ENCODE assay signal across 2 cellular contexts in genomic region chr18:79385749-79386341, GRCh38.
TF ChIP-seq lines count a peak whose summit lies in the region.

No MANE protein-coding gene starts in this region.

TF ChIP-seq in SK-N-SH, 30 proteins besides CTCF, POLR2A, EP300 and RAD21:
- TF ChIP-seq RFX5 (IDR thresholded peaks at IDR 0.05; ENCODE audit: low read length) (no peak), NFIC (IDR thresholded peaks at IDR 0.05; ENCODE audit: borderline replicate concordance) (no peak), REST (IDR thresholded peaks at IDR 0.05; ENCODE audit: low read depth, low read length) (no peak), MXI1 (IDR thresholded peaks at IDR 0.05; ENCODE audit: low read depth, low read length) (no peak), GATA2 (CRISPR knock-in tag; IDR thresholded peaks at IDR 0.05) (no peak), RCOR1 (IDR thresholded peaks at IDR 0.05; ENCODE audit: low read length) (no peak), FOXM1 (IDR thresholded peaks at IDR 0.05; ENCODE audit: low read depth) (no peak), TAF1 (IDR thresholded peaks at IDR 0.05; ENCODE audit: borderline replicate concordance, low read depth, low read length) (no peak), RXRA (IDR thresholded peaks at IDR 0.05; ENCODE audit: borderline replicate concordance, low read depth) (no peak), EZH2phosphoT487 (IDR thresholded peaks at IDR 0.05; ENCODE audit: borderline replicate concordance, low read depth) (no peak), CHD2 (IDR thresholded peaks at IDR 0.05; ENCODE audit: low read length, partially characterized antibody) (no peak), SIN3A (IDR thresholded peaks at IDR 0.05; ENCODE audit: borderline replicate concordance, low read depth, low read length) (no peak), IRF3 (IDR thresholded peaks at IDR 0.05; ENCODE audit: low read depth, low read length) (no peak), MAX (IDR thresholded peaks at IDR 0.05; ENCODE audit: low read depth) (no peak), YY1 (IDR thresholded peaks at IDR 0.05; ENCODE audit: low read depth) (no peak)
TF ChIP-seq in SK-N-SH: peak in this region for 0.

TF ChIP-seq in SK-N-SH treated with all-trans-retinoic acid at 6 μM for 48 hours, 23 proteins besides CTCF, POLR2A, EP300 and RAD21:
- TF ChIP-seq ZC3H10 (CRISPR knock-in tag; IDR thresholded peaks at IDR 0.05) (no peak), BACH2 (CRISPR knock-in tag; IDR thresholded peaks at IDR 0.05; ENCODE audit: borderline replicate concordance) (no peak), POU6F1 (CRISPR knock-in tag; IDR thresholded peaks at IDR 0.05; ENCODE audit: borderline replicate concordance, low read depth) (no peak), CSDC2 (CRISPR knock-in tag; IDR thresholded peaks at IDR 0.05) (no peak), CREB5 (CRISPR knock-in tag; IDR thresholded peaks at IDR 0.05; ENCODE audit: low read depth) (no peak)
TF ChIP-seq in SK-N-SH treated with all-trans-retinoic acid at 6 μM for 48 hours: peak in this region for 0.
